In genomic region chr1:212458817-212459216, GRCh38 we compare ENCODE assay signal across 17 cellular contexts. TPM values are rescaled to one million over a fixed set of nuclear protein-coding genes. Genes with fewer than 3 reads are reported as not detected.
DNase-seq lines count a peak whose midpoint lies in the region; ATAC-seq and TF ChIP-seq lines count a peak whose summit lies in the region.
"Had no signal": no experiment of that assay in that cellular context is flagged by ENCODE, and none has a peak within 500 bp of the region (broad histone marks: within the 10 kb centered on the region; RNA-seq: fewer than 3 reads in every experiment).

No MANE protein-coding gene starts in this region.

- H3K4me1 ChIP-seq in A673 (ENCODE audit: insufficient read depth, low read length, poor library complexity, severe bottlenecking): no peaks in the 10 kb centered on the region
- peaks cover 5% of the 10 kb centered on the region for H3K4me1 ChIP-seq in CD4-positive, CD25-positive, alpha-beta regulatory T cell (ENCODE audit: control insufficient read depth, insufficient read depth, low read length, poor library complexity, severe bottlenecking)

- no TSS peak for BruUV-seq in A673 (replicated peaks; lab: Mats Ljungman, UMichigan)

- DNase-seq in A673 (ENCODE audit: low spot score) (peak; percentile 30), NB4 (ENCODE audit: low read depth) (peak; percentile 30), caudate nucleus (lab: John Stamatoyannopoulos, UW) (no peak), ureter (ENCODE audit: low spot score) (no peak), NCI-H345 treated with DMSO at 0.1 percent for 48 hours (lab: John Stamatoyannopoulos, UW; ENCODE audit: unreplicated experiment) (no peak)
- DNase-seq in CD4-positive, CD25-positive, alpha-beta regulatory T cell: peak in 1 of 3 donors; percentile 53
- DNase-seq in effector CD8-positive, alpha-beta T cell (lab: John Stamatoyannopoulos, UW): no peak
- DNase-seq: body of pancreas; glutamatergic neuron; NCI-H1436; stimulated activated CD4-positive, alpha-beta T cell treated with anti-CD3 and anti-CD28 coated beads, Interleukin-4, amount 100 ng/mL, for 1 hour had no signal

- H3K27me3 Mint-ChIP-seq in CD4-positive, CD25-positive, alpha-beta regulatory T cell: no peaks in the 10 kb centered on the region

- no peaks in the 10 kb centered on the region for H3K9me3 ChIP-seq in A673 (ENCODE audit: low read depth, low read length, poor library complexity, severe bottlenecking)
- H3K9me3 ChIP-seq in CD4-positive, CD25-positive, alpha-beta regulatory T cell (ENCODE audit: control insufficient read depth in 2 of 2, low read length in 2 of 2): no peaks in the 10 kb centered on the region
- H3K9me3 ChIP-seq: body of pancreas, esophagus muscularis mucosa, thoracic aorta had no signal

- CTCF ChIA-PET in A673 (lab: Charles Lee): no interaction called here

- H3K9me3 Mint-ChIP-seq in CD4-positive, CD25-positive, alpha-beta regulatory T cell: no peaks in the 10 kb centered on the region

- TF ChIP-seq CTCF in A673 (conservative IDR thresholded peaks at IDR 0.05; ENCODE audit: low read depth, low read length): no peak
- no peak for TF ChIP-seq CTCF in NB4 (IDR thresholded peaks at IDR 0.05; ENCODE audit: low read depth, low read length)

- H3K36me3 Mint-ChIP-seq in CD4-positive, CD25-positive, alpha-beta regulatory T cell: no peaks in the 10 kb centered on the region

- no peak for TF ChIP-seq POLR2A in NB4 (IDR thresholded peaks at IDR 0.05; ENCODE audit: extremely low read depth, insufficient read length)

- POLR2A ChIA-PET in A673 (lab: Charles Lee; ENCODE audit: low non-redundant PET): interaction anchor here (0.5 kb wide), 1 partner anchor 314 kb away, joined by 17 read pairs; no protein-coding TSS in a partner anchor

- intact Hi-C loops in A673 (cut with micrococcal nuclease; ENCODE audit: unreplicated experiment): loop anchor here (5.0 kb wide), 2 partner anchors 323 to 762 kb away; no protein-coding TSS in a partner anchor

- no peak overlapping the region for H3K4me3 Mint-ChIP-seq in CD4-positive, CD25-positive, alpha-beta regulatory T cell
- H3K4me3 Mint-ChIP-seq: dendritic cell treated with granulocyte-macrophage colony-stimulating factor and Interleukin-4, amounts not matched to agents 40 ng/mL and 50 ng/mL, for 4 days had no signal

- no peaks in the 10 kb centered on the region for H3K36me3 ChIP-seq in A673 (ENCODE audit: insufficient read depth, low read length, poor library complexity, severe bottlenecking)
- no peaks in the 10 kb centered on the region for H3K36me3 ChIP-seq in CD4-positive, CD25-positive, alpha-beta regulatory T cell (ENCODE audit: control insufficient read depth, insufficient read depth, low read length)
- H3K36me3 ChIP-seq: BLaER1 treated with 17β-estradiol and CSF1 and Interleukin-3, amounts not matched to agents 10 nM and 100 nM; esophagus muscularis mucosa; HAP-1; thoracic aorta had no signal

- H3K4me1 Mint-ChIP-seq in CD4-positive, CD25-positive, alpha-beta regulatory T cell: peaks cover 0 to 5% (median 1%) of the 10 kb centered on the region in 4 donors

- H3K27ac Mint-ChIP-seq in CD4-positive, CD25-positive, alpha-beta regulatory T cell: peak overlapping the region in 2 of 3 donors; percentile 7 to 39
- H3K27ac Mint-ChIP-seq: dendritic cell treated with granulocyte-macrophage colony-stimulating factor and Interleukin-4, amounts not matched to agents 40 ng/mL and 50 ng/mL, for 4 days had no signal

- no peaks in the 10 kb centered on the region for H3K27me3 ChIP-seq in A673 (replicated peaks; ENCODE audit: insufficient read depth, low read depth, low read length, poor library complexity)
- H3K27me3 ChIP-seq in CD4-positive, CD25-positive, alpha-beta regulatory T cell (ENCODE audit: control insufficient read depth, insufficient read depth, low read length): no peaks in the 10 kb centered on the region
- H3K27me3 ChIP-seq: BLaER1 treated with 17β-estradiol and CSF1 and Interleukin-3, amounts not matched to agents 10 nM and 100 nM; body of pancreas; esophagus muscularis mucosa had no signal

- H3K27ac ChIP-seq in A673 (ENCODE audit: low read depth, low read length, poor library complexity, severe bottlenecking) (no peak overlapping the region), caudate nucleus (ENCODE audit: low read depth, low read length) (peak overlapping the region; percentile 86)
- no peak overlapping the region for H3K27ac ChIP-seq in CD4-positive, CD25-positive, alpha-beta regulatory T cell (ENCODE audit: insufficient read depth, low read length, poor library complexity, severe bottlenecking)
- H3K27ac ChIP-seq: BLaER1 treated with 17β-estradiol and CSF1 and Interleukin-3, amounts not matched to agents 10 nM and 100 nM; body of pancreas; esophagus muscularis mucosa; thoracic aorta had no signal

- H3K4me3 ChIP-seq in A673 (ENCODE audit: low read depth, low read length, poor library complexity, severe bottlenecking): no peak overlapping the region
- no peak overlapping the region for H3K4me3 ChIP-seq in CD4-positive, CD25-positive, alpha-beta regulatory T cell (ENCODE audit: low read depth, low read length)
- no peak overlapping the region for H3K4me3 ChIP-seq in NB4 (ENCODE audit: low read depth, low read length)
- H3K4me3 ChIP-seq: BLaER1 treated with 17β-estradiol and CSF1 and Interleukin-3, amounts not matched to agents 10 nM and 100 nM; body of pancreas; esophagus muscularis mucosa; HAP-1; lung; thoracic aorta had no signal

- ATAC-seq in CD4-positive, CD25-positive, alpha-beta regulatory T cell (ENCODE audit: low read depth in 2 of 2): no peak
- ATAC-seq: body of pancreas had no signal

RNA-seq across cellular contexts. Expression of gene NENF, which starts 26.1 kb away (rescaled TPM):
- 51.0 and 59.5 TPM in 2 replicates for total RNA-seq in A673 (2021)
- 17.0 TPM for total RNA-seq in CD4-positive, CD25-positive, alpha-beta regulatory T cell
- 10 to 100 TPM; 37.8 to 82.8 (median 69.4) TPM for polyA plus RNA-seq in CD4-positive, CD25-positive, alpha-beta regulatory T cell
- 55.7 TPM for total RNA-seq in ureter

RNA-seq across cellular contexts. Expression of gene PACC1, which starts 44.1 kb away (rescaled TPM):
- total RNA-seq in A673 (2021) (14.5 and 15.6 TPM in 2 replicates), ureter (4.5 TPM)
- 7.4 TPM for total RNA-seq in CD4-positive, CD25-positive, alpha-beta regulatory T cell
- polyA plus RNA-seq in CD4-positive, CD25-positive, alpha-beta regulatory T cell: 10 to 100 TPM; 11.5 to 17.3 (median 15.2) TPM

Comparison
In these comparisons a context has a peak if more than half of its experiments do, and no peak if none do; other contexts are left out.
1. DNase-seq: peak in A673 (single experiment) and NB4 (single experiment); none in caudate nucleus (0 of 61), ureter (single experiment), NCI-H345 treated with DMSO at 0.1 percent for 48 hours (single experiment) and effector CD8-positive, alpha-beta T cell (single experiment).